Comparison of ENCODE assay signal across 19 cellular contexts in genomic region chr11:125304876-125305275, GRCh38.
"Had no signal": no experiment of that assay in that cellular context is flagged by ENCODE, and none has a peak within 500 bp of the region (broad histone marks: within the 10 kb centered on the region; RNA-seq: fewer than 3 reads in every experiment).

No MANE protein-coding gene starts in this region.

- H3K4me3 Mint-ChIP-seq: IgD-negative memory B cell had no signal

- H3K27me3 ChIP-seq: SJSA1 had no signal

- H3K9me3 ChIP-seq: SJSA1 had no signal

- H3K4me3 ChIP-seq: K562, SJSA1, SK-N-MC had no signal

- H3K36me3 Mint-ChIP-seq: IgD-negative memory B cell had no signal

- ATAC-seq: K562 had no signal

- H3K4me1 Mint-ChIP-seq: IgD-negative memory B cell had no signal

- DNase-seq: Kasumi-1, MM.1S, NCI-H1436 treated with DMSO at 0.1 percent for 48 hours, NCI-H1694, NCI-H187 treated with DMSO at 0.1 percent for 48 hours, NCI-H226, NCI-H446, NCI-H510A, NCI-H524 treated with DMSO at 0.1 percent for 48 hours, NCI-H774, Right ventricle myocardium superior, RPMI8226, SIG-M5 had no signal

- H3K27ac ChIP-seq: HL-60, KMS-11, SJSA1, SK-N-MC had no signal

- H3K27ac Mint-ChIP-seq: IgD-negative memory B cell had no signal

- H3K4me1 ChIP-seq: SJSA1 had no signal

- H3K36me3 ChIP-seq: SJSA1 had no signal
